Comparison of ENCODE assay signal across 21 cellular contexts in genomic region chr19:21352830-21353229, GRCh38. TPM values are rescaled to one million over a fixed set of nuclear protein-coding genes. Genes with fewer than 3 reads are reported as not detected.
DNase-seq lines count a peak whose midpoint lies in the region; ATAC-seq, FAIRE-seq and TF ChIP-seq lines count a peak whose summit lies in the region.
"Had no signal": no experiment of that assay in that cellular context is flagged by ENCODE, and none has a peak within 500 bp of the region (broad histone marks: within the 10 kb centered on the region; RNA-seq: fewer than 3 reads in every experiment).

No MANE protein-coding gene starts in this region.

- no peak overlapping the region for H2AFZ ChIP-seq in K562 (ENCODE audit: low read depth, low read length)
- H2AFZ ChIP-seq: GM23338 had no signal

- H3K4me1 ChIP-seq in K562 (replicated peaks in 1 of 2; ENCODE audit: control insufficient read depth in 2 of 2, insufficient read depth in 2 of 2, low read length in 2 of 2), result no peaks in the 10 kb centered on the region
- H3K4me1 ChIP-seq: BE2C had no signal

- H3K9me1 ChIP-seq in K562 (ENCODE audit: control insufficient read depth, insufficient read depth, low read length), result no peaks in the 10 kb centered on the region

- H3K4me1 Mint-ChIP-seq in activated naive CD8-positive, alpha-beta T cell treated with anti-CD3 and anti-CD28 coated beads, Interleukin-2, amount 10 ng/mL, durations not matched to agents 7 days and 5 days, result peaks cover 8% of the 10 kb centered on the region
- peaks cover 4% of the 10 kb centered on the region for H3K4me1 Mint-ChIP-seq in activated naive CD8-positive, alpha-beta T cell treated with anti-CD3 and anti-CD28 coated beads for 36 hours
- H3K4me1 Mint-ChIP-seq: GM23338 had no signal

- POLR2A ChIA-PET in activated naive CD8-positive, alpha-beta T cell treated with anti-CD3 and anti-CD28 coated beads, Interleukin-2, amount 10 ng/mL, durations not matched to agents 7 days and 5 days (lab: Charles Lee), result interaction anchor here (0.8 kb wide), 1 partner anchor 24 kb away, joined by 3 read pairs; the partner anchor contains the start of gene ZNF708
- POLR2A ChIA-PET in K562 (lab: Yijun Ruan, JAX), result no interaction called here

- no peak for TF ChIP-seq RAD21 in K562 (CRISPR knock-in tag; conservative IDR thresholded peaks at IDR 0.05 in 1 of 2, IDR thresholded peaks at IDR 0.05 in 1 of 2)

- H3K9ac ChIP-seq in K562 (ENCODE audit: insufficient read depth in 1 of 2, low read depth in 2 of 2, low read length in 2 of 2), result no peak overlapping the region

- no peak overlapping the region for H3K4me3 Mint-ChIP-seq in activated naive CD8-positive, alpha-beta T cell treated with anti-CD3 and anti-CD28 coated beads, Interleukin-2, amount 10 ng/mL, durations not matched to agents 7 days and 5 days
- H3K4me3 Mint-ChIP-seq in activated naive CD8-positive, alpha-beta T cell treated with anti-CD3 and anti-CD28 coated beads for 36 hours, result no peak overlapping the region
- H3K4me3 Mint-ChIP-seq: CD4-positive, CD25-positive, alpha-beta regulatory T cell; CD8-positive, alpha-beta memory T cell; GM23338 had no signal

- TF ChIP-seq EP300 in K562 (IDR thresholded peaks at IDR 0.05; ENCODE audit: low read length), result no peak

- WGBS in K562 (ENCODE audit: insufficient coverage, low coverage, missing lambda C conversion rate), result 3% methylated on average over 2 of the region's 2 CpGs

- no peaks in the 10 kb centered on the region for H3K79me2 ChIP-seq in K562 (ENCODE audit: control insufficient read depth, insufficient read depth, low read length)

- ATAC-seq in activated naive CD8-positive, alpha-beta T cell treated with anti-CD3 and anti-CD28 coated beads, Interleukin-2, amount 10 ng/mL, durations not matched to agents 7 days and 5 days (ENCODE audit: low read depth), result no peak
- ATAC-seq in K562, result no peak
- ATAC-seq: GM23338 had no signal

- H3K27me3 Mint-ChIP-seq in activated naive CD8-positive, alpha-beta T cell treated with anti-CD3 and anti-CD28 coated beads, Interleukin-2, amount 10 ng/mL, durations not matched to agents 7 days and 5 days, result peaks cover 2% of the 10 kb centered on the region
- no peaks in the 10 kb centered on the region for H3K27me3 Mint-ChIP-seq in activated naive CD8-positive, alpha-beta T cell treated with anti-CD3 and anti-CD28 coated beads for 36 hours
- H3K27me3 Mint-ChIP-seq: CD4-positive, CD25-positive, alpha-beta regulatory T cell had no signal

- H3K36me3 ChIP-seq in K562 (ENCODE audit: control insufficient read depth, insufficient read depth, low read length), result no peaks in the 10 kb centered on the region
- H3K36me3 ChIP-seq: BE2C had no signal

- TF ChIP-seq CTCF in K562 (IDR thresholded peaks at IDR 0.05 in 2 of 3, conservative IDR thresholded peaks at IDR 0.05 in 1 of 3; ENCODE audit: insufficient read depth in 2 of 3, low read depth in 1 of 3, low read length in 3 of 3), result no peak

- no peaks in the 10 kb centered on the region for H3K9me3 ChIP-seq in K562 (replicated peaks; ENCODE audit: control insufficient read depth, insufficient read depth, low read depth, low read length)

- CTCF ChIA-PET in K562 (lab: Yijun Ruan, JAX; ENCODE audit: low intra/inter-chr PET ratio), result no interaction called here

- no TSS peak for BruUV-seq in K562 (replicated peaks; lab: Mats Ljungman, UMichigan)

- no peak for DNase-seq in activated naive CD8-positive, alpha-beta T cell treated with anti-CD3 and anti-CD28 coated beads, Interleukin-2, amount 10 ng/mL, durations not matched to agents 7 days and 5 days
- no peak for DNase-seq in activated naive CD8-positive, alpha-beta T cell treated with anti-CD3 and anti-CD28 coated beads for 36 hours
- DNase-seq in MV-4-11 (lab: John Stamatoyannopoulos, UW) (peak; percentile 11), K562 (ENCODE audit: extremely low read depth in 1 of 4, low spot score in 3 of 4) (no peak), G401 (ENCODE audit: low spot score) (no peak), Kasumi-1 (lab: John Stamatoyannopoulos, UW) (no peak), NCI-H2107 treated with DMSO at 0.1 percent for 48 hours (lab: John Stamatoyannopoulos, UW; ENCODE audit: unreplicated experiment) (no peak)
- DNase-seq: ACHN; BE2C; C1 segment of cervical spinal cord; CD4-positive, CD25-positive, alpha-beta regulatory T cell; CD8-positive, alpha-beta memory T cell; COR-L47; DMS 273 treated with DMSO at 0.1 percent for 48 hours; DMS53; GDM1; HCEC 1CT had no signal

- no peak for TF ChIP-seq POLR2A in K562 (conservative IDR thresholded peaks at IDR 0.05)

- H4K20me1 ChIP-seq in K562 (replicated peaks; ENCODE audit: control insufficient read depth, insufficient read depth, low read length), result no peaks in the 10 kb centered on the region

- H3K27ac ChIP-seq in K562 (ENCODE audit: extremely low read depth, low read depth, low read length), result no peak overlapping the region

- intact Hi-C loops in K562 (cut with micrococcal nuclease), result no loop called here

- no peak for FAIRE-seq in K562 (lab: Jason Lieb, UNC)
- FAIRE-seq: A204.1, GM18507, H54 had no signal

- peaks cover 31% of the 10 kb centered on the region for H3K9me3 Mint-ChIP-seq in activated naive CD8-positive, alpha-beta T cell treated with anti-CD3 and anti-CD28 coated beads, Interleukin-2, amount 10 ng/mL, durations not matched to agents 7 days and 5 days
- peaks cover 21% of the 10 kb centered on the region for H3K9me3 Mint-ChIP-seq in activated naive CD8-positive, alpha-beta T cell treated with anti-CD3 and anti-CD28 coated beads for 36 hours

- no peak overlapping the region for H3K4me3 ChIP-seq in K562
- H3K4me3 ChIP-seq: GM23338 had no signal

- H3K27ac Mint-ChIP-seq in activated naive CD8-positive, alpha-beta T cell treated with anti-CD3 and anti-CD28 coated beads, Interleukin-2, amount 10 ng/mL, durations not matched to agents 7 days and 5 days, result peak overlapping the region; percentile 50
- H3K27ac Mint-ChIP-seq in activated naive CD8-positive, alpha-beta T cell treated with anti-CD3 and anti-CD28 coated beads for 36 hours, result no peak overlapping the region
- H3K27ac Mint-ChIP-seq: GM23338 had no signal

- in situ Hi-C loops in K562 (cut with MboI) (no loop called here), G401 (cut with HindIII; ENCODE audit: low sequenced_read_pairs) (no loop called here)

- no peaks in the 10 kb centered on the region for H3K27me3 ChIP-seq in K562 (ENCODE audit: control insufficient read depth in 2 of 2, insufficient read depth in 2 of 2, low read length in 2 of 2)
- H3K27me3 ChIP-seq: BE2C had no signal

- no peak overlapping the region for H3K4me2 ChIP-seq in K562 (ENCODE audit: insufficient read depth, low read length)
- H3K4me2 ChIP-seq: GM23338 had no signal

- peaks cover 4% of the 10 kb centered on the region for H3K36me3 Mint-ChIP-seq in activated naive CD8-positive, alpha-beta T cell treated with anti-CD3 and anti-CD28 coated beads, Interleukin-2, amount 10 ng/mL, durations not matched to agents 7 days and 5 days
- no peaks in the 10 kb centered on the region for H3K36me3 Mint-ChIP-seq in activated naive CD8-positive, alpha-beta T cell treated with anti-CD3 and anti-CD28 coated beads for 36 hours
- H3K36me3 Mint-ChIP-seq: CD4-positive, CD25-positive, alpha-beta regulatory T cell had no signal

RNA-seq across cellular contexts. Expression of gene ZNF738, which starts 6.0 kb away (rescaled TPM):
- 10 to 100 TPM; 13.9 to 16.4 TPM for total RNA-seq in activated naive CD8-positive, alpha-beta T cell treated with anti-CD3 and anti-CD28 coated beads, Interleukin-2, amount 10 ng/mL, durations not matched to agents 7 days and 5 days
- total RNA-seq in activated naive CD8-positive, alpha-beta T cell treated with anti-CD3 and anti-CD28 coated beads for 36 hours, result 10 to 100 TPM in 1 of 2 experiments, 1 to 10 TPM in 1; 9.2 to 10.5 TPM
- total RNA-seq in K562 (2011; cell fraction: chromatin; rRNA removed; ENCODE audit: low replicate concordance), result 13.2 and 20.7 TPM in 2 replicates
- 10.7 and 10.8 TPM in 2 replicates for total RNA-seq in K562 (2011; cell fraction: nucleolus; rRNA removed)
- 19.9 and 32.7 TPM in 2 replicates for total RNA-seq in K562 (2011; cell fraction: nucleoplasm; rRNA removed)
- total RNA-seq in K562 (2014; rRNA removed), result 6.3 and 6.5 TPM in 2 replicates
- 8.7 and 9.0 TPM in 2 replicates for total RNA-seq in K562 (2014; rRNA removed; fragmentation: Illumina TruSeq; extraction: Trizol)
- total RNA-seq in K562 (2015; rRNA removed; fragmentation: Illumina TruSeq; extraction: Trizol), result 7.9 and 8.8 TPM in 2 replicates
- 5.6 and 6.3 TPM in 2 replicates for total RNA-seq in K562 (2021)
- 0.85 and 8.7 TPM in 2 replicates for polyA plus RNA-seq in K562 (2011; rRNA removed)
- 0.35 and 6.2 TPM in 2 replicates for polyA plus RNA-seq in K562 (2011; cell fraction: cytosol; rRNA removed)
- polyA plus RNA-seq in K562 (2011; cell fraction: nucleus; rRNA removed), result 0.79 and 9.8 TPM in 2 replicates
- polyA plus RNA-seq in K562 (2012), result 5.8 and 10.6 TPM in 2 replicates
- 8.2 and 11.0 TPM in 2 replicates for polyA plus RNA-seq in K562 (2014; fragmentation: Illumina TruSeq; extraction: Trizol)
- polyA plus RNA-seq in K562 (2014; fragmentation: Nextera tagmentation; extraction: Ambion mirVana), result 1 to 10 TPM; 7.6 to 8.6 TPM
- polyA plus RNA-seq in K562 (2014; rRNA removed), result 15.0 and 19.7 TPM in 2 replicates
- polyA minus RNA-seq in K562 (2011; rRNA and poly(A)+ RNA removed), result 0.24 and 2.0 TPM in 2 replicates
- polyA minus RNA-seq in K562 (2011; cell fraction: cytosol; rRNA and poly(A)+ RNA removed), result 2.2 TPM in 1 of 2 replicates, not detected in the other
- polyA minus RNA-seq in K562 (2011; cell fraction: nucleus; rRNA and poly(A)+ RNA removed), result 2.2 TPM in 1 of 2 replicates, not detected in the other
- 10.3 and 11.3 TPM in 2 replicates for total RNA-seq in G401 (2014; rRNA removed; shearing (Covaris generic))

RNA-seq across cellular contexts. Expression of gene ZNF708, which starts 23.6 kb away (rescaled TPM):
- 10 to 100 TPM; 28.5 to 30.7 TPM for total RNA-seq in activated naive CD8-positive, alpha-beta T cell treated with anti-CD3 and anti-CD28 coated beads, Interleukin-2, amount 10 ng/mL, durations not matched to agents 7 days and 5 days
- 10 to 100 TPM; 12.1 to 12.7 TPM for total RNA-seq in activated naive CD8-positive, alpha-beta T cell treated with anti-CD3 and anti-CD28 coated beads for 36 hours
- total RNA-seq in K562 (2011; cell fraction: chromatin; rRNA removed; ENCODE audit: low replicate concordance), result 5.6 and 15.1 TPM in 2 replicates
- total RNA-seq in K562 (2011; cell fraction: nucleolus; rRNA removed), result 5.7 and 6.4 TPM in 2 replicates
- 6.5 and 7.0 TPM in 2 replicates for total RNA-seq in K562 (2011; cell fraction: nucleoplasm; rRNA removed)
- total RNA-seq in K562 (2014; rRNA removed) (6.7 and 8.3 TPM in 2 replicates), K562 (2014; rRNA removed; fragmentation: Illumina TruSeq; extraction: Trizol) (11.8 and 16.0 TPM in 2 replicates), K562 (2015; rRNA removed; fragmentation: Illumina TruSeq; extraction: Trizol) (11.3 and 11.9 TPM in 2 replicates), K562 (2021) (8.2 and 8.6 TPM in 2 replicates)
- polyA plus RNA-seq in K562 (2011; rRNA removed) (5.6 and 8.9 TPM in 2 replicates), K562 (2014; fragmentation: Illumina TruSeq; extraction: Trizol) (6.8 and 8.2 TPM in 2 replicates), K562 (2014; fragmentation: Nextera tagmentation; extraction: Ambion mirVana) (1 to 10 TPM; 2.9 to 4.1 TPM), K562 (2014; rRNA removed) (3.8 and 5.0 TPM in 2 replicates)
- 0.98 and 2.3 TPM in 2 replicates for polyA plus RNA-seq in K562 (2011; cell fraction: cytosol; rRNA removed)
- polyA plus RNA-seq in K562 (2011; cell fraction: nucleus; rRNA removed), result 6.1 and 6.7 TPM in 2 replicates
- polyA plus RNA-seq in K562 (2012), result 3.8 and 7.0 TPM in 2 replicates
- polyA minus RNA-seq in K562 (2011; rRNA and poly(A)+ RNA removed), result 12.6 and 21.7 TPM in 2 replicates
- 3.6 and 10.1 TPM in 2 replicates for polyA minus RNA-seq in K562 (2011; cell fraction: cytosol; rRNA and poly(A)+ RNA removed)
- 3.8 and 13.9 TPM in 2 replicates for polyA minus RNA-seq in K562 (2011; cell fraction: nucleus; rRNA and poly(A)+ RNA removed)
- 5.5 and 29.7 TPM in 2 replicates for total RNA-seq in G401 (2014; rRNA removed; shearing (Covaris generic))

RNA-seq across cellular contexts. Expression of gene ZNF493, which starts 44.1 kb away (rescaled TPM):
- 10 to 100 TPM; 34.5 to 39.4 TPM for total RNA-seq in activated naive CD8-positive, alpha-beta T cell treated with anti-CD3 and anti-CD28 coated beads, Interleukin-2, amount 10 ng/mL, durations not matched to agents 7 days and 5 days
- 10 to 100 TPM in 1 of 2 experiments, 1 to 10 TPM in 1; 10.0 to 10.4 TPM for total RNA-seq in activated naive CD8-positive, alpha-beta T cell treated with anti-CD3 and anti-CD28 coated beads for 36 hours
- 80.5 and 126 TPM in 2 replicates for total RNA-seq in K562 (2011; cell fraction: chromatin; rRNA removed; ENCODE audit: low replicate concordance)
- total RNA-seq in K562 (2011; cell fraction: nucleolus; rRNA removed), result 71.0 and 73.8 TPM in 2 replicates
- 120 and 171 TPM in 2 replicates for total RNA-seq in K562 (2011; cell fraction: nucleoplasm; rRNA removed)
- total RNA-seq in K562 (2014; rRNA removed) (12.6 and 13.1 TPM in 2 replicates), K562 (2014; rRNA removed; fragmentation: Illumina TruSeq; extraction: Trizol) (18.6 and 19.6 TPM in 2 replicates), K562 (2015; rRNA removed; fragmentation: Illumina TruSeq; extraction: Trizol) (14.6 and 16.1 TPM in 2 replicates), K562 (2021) (11.7 and 12.2 TPM in 2 replicates)
- polyA plus RNA-seq in K562 (2011; rRNA removed) (15.3 and 18.2 TPM in 2 replicates), K562 (2014; fragmentation: Illumina TruSeq; extraction: Trizol) (9.1 and 11.9 TPM in 2 replicates), K562 (2014; fragmentation: Nextera tagmentation; extraction: Ambion mirVana) (1 to 10 TPM; 5.0 to 5.7 TPM), K562 (2014; rRNA removed) (9.9 and 10.9 TPM in 2 replicates)
- 3.2 and 7.6 TPM in 2 replicates for polyA plus RNA-seq in K562 (2011; cell fraction: cytosol; rRNA removed)
- 31.7 and 41.1 TPM in 2 replicates for polyA plus RNA-seq in K562 (2011; cell fraction: nucleus; rRNA removed)
- polyA plus RNA-seq in K562 (2012), result 4.5 and 12.3 TPM in 2 replicates
- polyA minus RNA-seq in K562 (2011; rRNA and poly(A)+ RNA removed), result 38.8 and 61.1 TPM in 2 replicates
- polyA minus RNA-seq in K562 (2011; cell fraction: cytosol; rRNA and poly(A)+ RNA removed), result 5.6 and 13.0 TPM in 2 replicates
- polyA minus RNA-seq in K562 (2011; cell fraction: nucleus; rRNA and poly(A)+ RNA removed), result 60.0 and 109 TPM in 2 replicates
- total RNA-seq in G401 (2014; rRNA removed; shearing (Covaris generic)), result 0.03 and 0.06 TPM in 2 replicates

Comparison
In these comparisons a context has a peak if more than half of its experiments do, and no peak if none do; other contexts are left out.
1. RNA of gene ZNF493, which starts 44.1 kb away (total RNA-seq): 34.5 to 39.4 TPM in activated naive CD8-positive, alpha-beta T cell treated with anti-CD3 and anti-CD28 coated beads, Interleukin-2, amount 10 ng/mL, durations not matched to agents 7 days and 5 days, 11.7 to 171 TPM in K562 and 10.0 to 10.4 TPM in activated naive CD8-positive, alpha-beta T cell treated with anti-CD3 and anti-CD28 coated beads for 36 hours; 0.03 to 0.06 TPM in G401; every median in the first group is over 10 times any median in the second.